1 cellular context compared by ENCODE assay signal in the genomic region with DNA sequence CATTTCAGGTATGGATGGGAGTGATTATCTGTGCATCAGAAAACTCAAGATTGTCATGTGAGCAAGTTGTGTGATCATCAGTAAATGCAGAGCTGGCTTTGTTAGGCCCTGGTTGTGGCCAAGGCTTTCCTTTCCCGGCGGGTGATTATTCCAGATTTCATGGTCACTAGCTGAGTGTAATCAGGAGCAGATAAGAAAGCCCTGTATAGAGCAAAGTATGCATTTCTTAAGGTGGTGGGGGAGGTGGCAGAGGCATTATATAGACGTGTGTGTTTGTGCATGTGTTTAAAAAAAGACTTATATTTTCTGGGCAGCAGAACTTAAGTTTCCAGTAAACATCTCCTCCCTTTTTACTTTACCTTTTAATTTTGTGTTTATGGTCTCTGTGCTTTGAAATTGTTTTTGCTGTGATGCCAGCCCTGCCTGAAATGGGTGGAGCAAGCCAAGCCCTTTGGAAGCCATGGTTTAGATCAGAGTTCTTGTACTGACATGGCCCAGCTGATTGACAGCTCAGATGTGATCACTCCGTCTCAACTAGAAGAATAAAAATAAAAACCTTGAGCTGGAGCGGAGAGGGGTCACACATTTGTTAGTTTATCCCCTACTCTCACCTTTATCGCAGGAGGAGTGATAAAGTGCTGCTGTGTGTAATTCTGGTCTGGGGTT.
TF ChIP-seq lines count a peak whose summit lies in the region.

No MANE protein-coding gene starts in this region.

TF ChIP-seq in K562, 482 proteins besides CTCF, POLR2A, EP300 and RAD21:
- 0 out of 2 replicates have a peak, but pooled peaks have one; percentile 16 for TF ChIP-seq FOSL1 (tag; conservative IDR thresholded peaks at IDR 0.05)
- TF ChIP-seq MEIS2 (IDR thresholded peaks at IDR 0.05; ENCODE audit: partially characterized antibody): peak; percentile 30
- peak; percentile 28 for TF ChIP-seq ARID1B (IDR thresholded peaks at IDR 0.05)
- TF ChIP-seq RAD51 (IDR thresholded peaks at IDR 0.05; ENCODE audit: borderline replicate concordance, low read depth): no peak
- TF ChIP-seq, protein P1, sequence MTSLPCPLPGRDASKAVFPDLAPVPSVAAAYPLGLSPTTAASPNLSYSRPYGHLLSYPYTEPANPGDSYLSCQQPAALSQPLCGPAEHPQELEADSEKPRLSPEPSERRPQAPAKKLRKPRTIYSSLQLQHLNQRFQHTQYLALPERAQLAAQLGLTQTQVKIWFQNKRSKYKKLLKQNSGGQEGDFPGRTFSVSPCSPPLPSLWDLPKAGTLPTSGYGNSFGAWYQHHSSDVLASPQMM (CRISPR knock-in tag; IDR thresholded peaks at IDR 0.05): no peak
- TF ChIP-seq SUPT5H (IDR thresholded peaks at IDR 0.05): no peak
- peak; percentile 47; the same call in 1 of the 2 replicates for TF ChIP-seq SMARCA4 (IDR thresholded peaks at IDR 0.05)
- TF ChIP-seq CTBP1 (IDR thresholded peaks at IDR 0.05; ENCODE audit: borderline replicate concordance): peak; percentile 26; the same call in 1 of the 2 replicates
- no peak for TF ChIP-seq ILF3 (IDR thresholded peaks at IDR 0.05; ENCODE audit: borderline replicate concordance)
- TF ChIP-seq ZNF408 (CRISPR knock-in tag; IDR thresholded peaks at IDR 0.05; ENCODE audit: low read depth): no peak
- no peak for TF ChIP-seq MED1 (CRISPR knock-in tag; IDR thresholded peaks at IDR 0.05; ENCODE audit: borderline replicate concordance)
- TF ChIP-seq, protein P2, sequence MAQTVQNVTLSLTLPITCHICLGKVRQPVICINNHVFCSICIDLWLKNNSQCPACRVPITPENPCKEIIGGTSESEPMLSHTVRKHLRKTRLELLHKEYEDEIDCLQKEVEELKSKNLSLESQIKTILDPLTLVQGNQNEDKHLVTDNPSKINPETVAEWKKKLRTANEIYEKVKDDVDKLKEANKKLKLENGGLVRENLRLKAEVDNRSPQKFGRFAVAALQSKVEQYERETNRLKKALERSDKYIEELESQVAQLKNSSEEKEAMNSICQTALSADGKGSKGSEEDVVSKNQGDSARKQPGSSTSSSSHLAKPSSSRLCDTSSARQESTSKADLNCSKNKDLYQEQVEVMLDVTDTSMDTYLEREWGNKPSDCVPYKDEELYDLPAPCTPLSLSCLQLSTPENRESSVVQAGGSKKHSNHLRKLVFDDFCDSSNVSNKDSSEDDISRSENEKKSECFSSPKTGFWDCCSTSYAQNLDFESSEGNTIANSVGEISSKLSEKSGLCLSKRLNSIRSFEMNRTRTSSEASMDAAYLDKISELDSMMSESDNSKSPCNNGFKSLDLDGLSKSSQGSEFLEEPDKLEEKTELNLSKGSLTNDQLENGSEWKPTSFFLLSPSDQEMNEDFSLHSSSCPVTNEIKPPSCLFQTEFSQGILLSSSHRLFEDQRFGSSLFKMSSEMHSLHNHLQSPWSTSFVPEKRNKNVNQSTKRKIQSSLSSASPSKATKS (CRISPR knock-in tag; IDR thresholded peaks at IDR 0.05): no peak
- TF ChIP-seq ADNP (tag; IDR thresholded peaks at IDR 0.05): 0 out of 2 replicates have a peak, but pooled peaks have one; percentile 10
- peak in 1 of 2 experiments; percentile 72; a peak in 1 of 4 replicates for TF ChIP-seq RCOR1 (IDR thresholded peaks at IDR 0.05; ENCODE audit: borderline replicate concordance in 1 of 2, low read depth in 2 of 2, low read length in 2 of 2)
- TF ChIP-seq, protein P3, sequence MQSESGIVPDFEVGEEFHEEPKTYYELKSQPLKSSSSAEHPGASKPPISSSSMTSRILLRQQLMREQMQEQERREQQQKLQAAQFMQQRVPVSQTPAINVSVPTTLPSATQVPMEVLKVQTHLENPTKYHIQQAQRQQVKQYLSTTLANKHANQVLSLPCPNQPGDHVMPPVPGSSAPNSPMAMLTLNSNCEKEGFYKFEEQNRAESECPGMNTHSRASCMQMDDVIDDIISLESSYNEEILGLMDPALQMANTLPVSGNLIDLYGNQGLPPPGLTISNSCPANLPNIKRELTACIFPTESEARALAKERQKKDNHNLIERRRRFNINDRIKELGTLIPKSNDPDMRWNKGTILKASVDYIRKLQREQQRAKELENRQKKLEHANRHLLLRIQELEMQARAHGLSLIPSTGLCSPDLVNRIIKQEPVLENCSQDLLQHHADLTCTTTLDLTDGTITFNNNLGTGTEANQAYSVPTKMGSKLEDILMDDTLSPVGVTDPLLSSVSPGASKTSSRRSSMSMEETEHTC (IDR thresholded peaks at IDR 0.05): no peak
- no peak for TF ChIP-seq ZNF184 (CRISPR knock-in tag; IDR thresholded peaks at IDR 0.05)
- TF ChIP-seq ZNF696 (CRISPR knock-in tag; conservative IDR thresholded peaks at IDR 0.05): no peak
- TF ChIP-seq BMI1 (IDR thresholded peaks at IDR 0.05; ENCODE audit: low read length): no peak
- TF ChIP-seq NCOA2 (IDR thresholded peaks at IDR 0.05; ENCODE audit: partially characterized antibody in 2 of 2): no peak
- TF ChIP-seq ZKSCAN8 (CRISPR knock-in tag; IDR thresholded peaks at IDR 0.05): no peak
- TF ChIP-seq ZNF764 (CRISPR knock-in tag; IDR thresholded peaks at IDR 0.05; ENCODE audit: low read depth): no peak
- TF ChIP-seq, protein P4, sequence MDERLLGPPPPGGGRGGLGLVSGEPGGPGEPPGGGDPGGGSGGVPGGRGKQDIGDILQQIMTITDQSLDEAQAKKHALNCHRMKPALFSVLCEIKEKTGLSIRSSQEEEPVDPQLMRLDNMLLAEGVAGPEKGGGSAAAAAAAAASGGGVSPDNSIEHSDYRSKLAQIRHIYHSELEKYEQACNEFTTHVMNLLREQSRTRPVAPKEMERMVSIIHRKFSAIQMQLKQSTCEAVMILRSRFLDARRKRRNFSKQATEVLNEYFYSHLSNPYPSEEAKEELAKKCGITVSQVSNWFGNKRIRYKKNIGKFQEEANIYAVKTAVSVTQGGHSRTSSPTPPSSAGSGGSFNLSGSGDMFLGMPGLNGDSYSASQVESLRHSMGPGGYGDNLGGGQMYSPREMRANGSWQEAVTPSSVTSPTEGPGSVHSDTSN (CRISPR knock-in tag; IDR thresholded peaks at IDR 0.05; ENCODE audit: low read depth): no peak
- TF ChIP-seq, protein P4 (tag; conservative IDR thresholded peaks at IDR 0.05; ENCODE audit: low read depth): 0 out of 2 replicates have a peak, but pooled peaks have one; percentile 46
- no peak for TF ChIP-seq ETV1 (tag; conservative IDR thresholded peaks at IDR 0.05; ENCODE audit: low read depth)
- TF ChIP-seq NONO (IDR thresholded peaks at IDR 0.05; ENCODE audit: low read depth in 2 of 2, low read length in 1 of 2): no peak
- TF ChIP-seq BRCA1 (IDR thresholded peaks at IDR 0.05): no peak
- TF ChIP-seq BRCA1 (CRISPR knock-in tag; IDR thresholded peaks at IDR 0.05): no peak
- no peak for TF ChIP-seq ZNF324 (CRISPR knock-in tag; IDR thresholded peaks at IDR 0.05)
- TF ChIP-seq CBFA2T3 (IDR thresholded peaks at IDR 0.05): peak; percentile 30; the same call in 1 of the 2 replicates
- no peak for TF ChIP-seq PTTG1 (tag; IDR thresholded peaks at IDR 0.05; ENCODE audit: low read depth)
- no peak for TF ChIP-seq RBM34 (IDR thresholded peaks at IDR 0.05; ENCODE audit: borderline replicate concordance, insufficient read depth, low read length)
- TF ChIP-seq, protein P5, sequence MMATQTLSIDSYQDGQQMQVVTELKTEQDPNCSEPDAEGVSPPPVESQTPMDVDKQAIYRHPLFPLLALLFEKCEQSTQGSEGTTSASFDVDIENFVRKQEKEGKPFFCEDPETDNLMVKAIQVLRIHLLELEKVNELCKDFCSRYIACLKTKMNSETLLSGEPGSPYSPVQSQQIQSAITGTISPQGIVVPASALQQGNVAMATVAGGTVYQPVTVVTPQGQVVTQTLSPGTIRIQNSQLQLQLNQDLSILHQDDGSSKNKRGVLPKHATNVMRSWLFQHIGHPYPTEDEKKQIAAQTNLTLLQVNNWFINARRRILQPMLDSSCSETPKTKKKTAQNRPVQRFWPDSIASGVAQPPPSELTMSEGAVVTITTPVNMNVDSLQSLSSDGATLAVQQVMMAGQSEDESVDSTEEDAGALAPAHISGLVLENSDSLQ (IDR thresholded peaks at IDR 0.05): peak; percentile 90
- TF ChIP-seq OTX1 (CRISPR knock-in tag; IDR thresholded peaks at IDR 0.05): no peak
- TF ChIP-seq MTA1 (IDR thresholded peaks at IDR 0.05; ENCODE audit: borderline replicate concordance): 0 out of 2 replicates have a peak, but pooled peaks have one; percentile 37
- no peak for TF ChIP-seq HLTF (IDR thresholded peaks at IDR 0.05)
- TF ChIP-seq DPF2 (IDR thresholded peaks at IDR 0.05): peak; percentile 33; the same call in 1 of the 2 replicates
- no peak for TF ChIP-seq CREM (IDR thresholded peaks at IDR 0.05; ENCODE audit: low read depth)
- TF ChIP-seq DMBX1 (CRISPR knock-in tag; IDR thresholded peaks at IDR 0.05; ENCODE audit: borderline replicate concordance): 0 out of 2 replicates have a peak, but pooled peaks have one; percentile 14
- 0 out of 4 replicates have a peak, but pooled peaks have one; percentile 11 to 25 for TF ChIP-seq KDM1A (IDR thresholded peaks at IDR 0.05)
- no peak for TF ChIP-seq TCF7 (IDR thresholded peaks at IDR 0.05; ENCODE audit: borderline replicate concordance)
TF ChIP-seq in K562: peak in this region for 14.
